9 cellular contexts compared by ENCODE assay signal in genomic region chr1:111481387-111482221, GRCh38. TPM values are rescaled to one million over a fixed set of nuclear protein-coding genes. Genes with fewer than 3 reads are reported as not detected.
DNase-seq lines count a peak whose midpoint lies in the region; ATAC-seq, FAIRE-seq and TF ChIP-seq lines count a peak whose summit lies in the region.
"Had no signal": no experiment of that assay in that cellular context is flagged by ENCODE, and none has a peak within 500 bp of the region (broad histone marks: within the 10 kb centered on the region; RNA-seq: fewer than 3 reads in every experiment).

No MANE protein-coding gene starts in this region.

- H3K36me3 ChIP-seq in Peyer's patch (no peaks in the 10 kb centered on the region), upper lobe of left lung (peaks cover 0 to 11% (median 1%) of the 10 kb centered on the region in 4 donors)

- TF ChIP-seq POLR2A in Peyer's patch (IDR thresholded peaks at IDR 0.05) (no peak), upper lobe of left lung (IDR thresholded peaks at IDR 0.05) (no peak)

- H3K27ac ChIP-seq in Peyer's patch: no peak overlapping the region
- H3K27ac ChIP-seq in upper lobe of left lung: peak overlapping the region in 2 of 4 donors; percentile 2 to 28

- H3K9me3 ChIP-seq in Peyer's patch: no peaks in the 10 kb centered on the region
- H3K9me3 ChIP-seq in upper lobe of left lung: no peaks in the 10 kb centered on the region

- peaks cover 0 to 9% (median 5%) of the 10 kb centered on the region in 4 donors for H3K4me1 ChIP-seq in Peyer's patch
- H3K4me1 ChIP-seq in upper lobe of left lung: peaks cover 0 to 8% (median 6%) of the 10 kb centered on the region in 4 donors

- DNase-seq in Daoy (ENCODE audit: low read depth): peak; percentile 81
- peak; percentile 69 for DNase-seq in HuH-7 (ENCODE audit: low spot score)
- DNase-seq in Peyer's patch: peak; percentile 75 to 90 (median 80)
- DNase-seq in activated effector memory CD4-positive, alpha-beta T cell treated with anti-CD3 and anti-CD28 coated beads, Interleukin-2, amount 50 U/mL, for 16 hours: peak; percentile 84
- DNase-seq in frontal cortex (ENCODE audit: low spot score in 2 of 2): peak; percentile 41 to 69
- DNase-seq in nucleus accumbens (lab: John Stamatoyannopoulos, UW): peak in 48 of 56 donors; percentile 19 to 86 (median 60)
- peak; percentile 77 to 90 for DNase-seq in upper lobe of left lung

- H3K27me3 ChIP-seq in Peyer's patch: no peaks in the 10 kb centered on the region
- no peaks in the 10 kb centered on the region for H3K27me3 ChIP-seq in upper lobe of left lung

- TF ChIP-seq CTCF in Peyer's patch (IDR thresholded peaks at IDR 0.05): peak; percentile 40 to 86 (median 67)
- TF ChIP-seq CTCF in upper lobe of left lung (IDR thresholded peaks at IDR 0.05): peak; percentile 62 to 81 (median 65)

- FAIRE-seq in frontal cortex (lab: Jason Lieb, UNC): no peak
- FAIRE-seq: TTC549 had no signal

- no peak for TF ChIP-seq EP300 in upper lobe of left lung (IDR thresholded peaks at IDR 0.05)

- ATAC-seq in upper lobe of left lung (ENCODE audit: low FRiP score in 2 of 2) (peak; percentile 92 to 95), GM21528 (IDR thresholded peaks at IDR 0.05; ENCODE audit: low FRiP score, unreplicated experiment) (no peak)

- WGBS in upper lobe of left lung, 2 donors: 27 to 44% methylated on average over 8 of the region's 8 CpGs

- H3K4me3 ChIP-seq in Peyer's patch: no peak overlapping the region
- H3K4me3 ChIP-seq in upper lobe of left lung: no peak overlapping the region

RNA-seq across cellular contexts. Expression of gene C1orf162, which starts 7.8 kb away (rescaled TPM):
- 0.11 TPM in 1 of 2 replicates, not detected in the other for total RNA-seq in Daoy (2014; rRNA removed; shearing (Covaris generic))
- total RNA-seq in Peyer's patch (10 to 100 TPM in 1 of 4 donors, 1 to 10 TPM in 3; 3.9 to 30.5 (median 6.8) TPM), frontal cortex (0.41 TPM), upper lobe of left lung (100 to 1,000 TPM in 1 of 6 donors, 10 to 100 TPM in 5; 31.4 to 114 (median 52.6) TPM)

RNA-seq across cellular contexts. Expression of gene ADORA3, which starts 21.8 kb away (rescaled TPM):
- not detected in 2 replicates for total RNA-seq in Daoy (2014; rRNA removed; shearing (Covaris generic))
- total RNA-seq in Peyer's patch: 10 to 100 TPM in 1 of 4 donors, 1 to 10 TPM in 2, not detected in 1; 2.3 to 14.9 (median 4.7) TPM
- 1.6 TPM for total RNA-seq in frontal cortex
- total RNA-seq in upper lobe of left lung: 10 to 100 TPM in 1 of 6 donors, 1 to 10 TPM in 5; 2.1 to 10.0 (median 7.3) TPM

RNA-seq across cellular contexts. Expression of gene TMIGD3, which starts 21.8 kb away (rescaled TPM):
- total RNA-seq in Daoy (2014; rRNA removed; shearing (Covaris generic)): not detected in 2 replicates
- total RNA-seq in Peyer's patch (10 to 100 TPM in 1 of 4 donors, 1 to 10 TPM in 2, not detected in 1; 2.1 to 27.2 (median 6.4) TPM), frontal cortex (1.2 TPM), upper lobe of left lung (10 to 100 TPM in 1 of 6 donors, 1 to 10 TPM in 5; 2.0 to 36.7 (median 4.6) TPM)

RNA-seq across cellular contexts. Expression of gene ATP5PB, which starts 32.3 kb away (rescaled TPM):
- total RNA-seq in Daoy (2014; rRNA removed; shearing (Covaris generic)): 722 and 890 TPM in 2 replicates
- total RNA-seq in Peyer's patch (100 to 1,000 TPM in 3 of 4 donors, 10 to 100 TPM in 1; 86.6 to 271 (median 136) TPM), frontal cortex (254 TPM), upper lobe of left lung (100 to 1,000 TPM in 4 of 6 donors, 10 to 100 TPM in 2; 38.8 to 149 (median 132) TPM)

RNA-seq across cellular contexts. Expression of gene WDR77, which starts 32.5 kb away (rescaled TPM):
- total RNA-seq in Daoy (2014; rRNA removed; shearing (Covaris generic)): 145 and 169 TPM in 2 replicates
- total RNA-seq in Peyer's patch: 10 to 100 TPM; 19.0 to 33.0 (median 26.4) TPM
- 20.8 TPM for total RNA-seq in frontal cortex
- 10 to 100 TPM; 11.3 to 32.2 (median 22.1) TPM for total RNA-seq in upper lobe of left lung
